In genomic region chr9:134156564-134157377, GRCh38 we compare ENCODE assay signal across 23 cellular contexts. TPM values are rescaled to one million over a fixed set of nuclear protein-coding genes. Genes with fewer than 3 reads are reported as not detected.
"Had no signal": no experiment of that assay in that cellular context is flagged by ENCODE, and none has a peak within 500 bp of the region (broad histone marks: within the 10 kb centered on the region; RNA-seq: fewer than 3 reads in every experiment).

No MANE protein-coding gene starts in this region.

- FAIRE-seq: RCC 7860 had no signal

- H3K27ac ChIP-seq: KMS-11 had no signal

- H3K36me3 Mint-ChIP-seq: activated naive CD8-positive, alpha-beta T cell had no signal

- H3K4me2 ChIP-seq: KMS-11 had no signal

- H3K27me3 ChIP-seq: MG63 had no signal

- H3K4me3 ChIP-seq: MG63 had no signal

- H3K9me3 ChIP-seq: MG63 had no signal

- H3K27me3 Mint-ChIP-seq: activated B cell treated with CpG ODN at 0.5 μM for 24 hours; activated CD4-positive, alpha-beta T cell treated with anti-CD3 and anti-CD28 coated beads, Interleukin-2, amount 10 ng/mL, durations not matched to agents 24 days and 14 days; activated CD8-positive, alpha-beta memory T cell treated with anti-CD3 and anti-CD28 coated beads, Interleukin-2, amount 10 ng/mL, durations not matched to agents 7 days and 5 days; activated naive CD8-positive, alpha-beta T cell; activated T-helper 17 cell treated with anti-CD3 and anti-CD28 coated beads, Interleukin-2, amount 50 U/mL, for 72 hours; IgD-negative memory B cell; T-helper 17 cell had no signal

- DNase-seq: activated B cell treated with CpG ODN at 0.5 μM for 24 hours; activated CD4-positive, alpha-beta T cell treated with anti-CD3 and anti-CD28 coated beads for 1 hour; activated CD4-positive, alpha-beta T cell treated with anti-CD3 and anti-CD28 coated beads, Interleukin-2, amount 10 ng/mL, durations not matched to agents 24 days and 14 days; activated CD4-positive, alpha-beta T cell treated with anti-CD3 and anti-CD28 coated beads, Interleukin-2, amount 50 U/mL, for 48 hours; activated CD8-positive, alpha-beta memory T cell treated with anti-CD3 and anti-CD28 coated beads, Interleukin-2, amount 10 ng/mL, durations not matched to agents 7 days and 5 days; activated gamma-delta T cell; activated naive CD4-positive, alpha-beta T cell treated with anti-CD3 and anti-CD28 coated beads for 36 hours; activated T-cell treated with anti-CD3 and anti-CD28 coated beads, Interleukin-2, amount 50 U/mL, for 4 hours; MG63; NCI-H1105 treated with DMSO at 0.1 percent for 48 hours; NCI-H1436 treated with DMSO at 0.1 percent for 48 hours; NCI-H187; NCI-H2081; NCI-H510A treated with DMSO at 0.1 percent for 48 hours; NCI-H69; SHP77 treated with DMSO at 0.1 percent for 48 hours; T-helper 17 cell; T-helper 9 cell had no signal

- H3K9me3 Mint-ChIP-seq: activated B cell treated with CpG ODN at 0.5 μM for 24 hours; activated CD4-positive, alpha-beta T cell treated with anti-CD3 and anti-CD28 coated beads, Interleukin-2, amount 10 ng/mL, durations not matched to agents 24 days and 14 days; activated naive CD4-positive, alpha-beta T cell treated with anti-CD3 and anti-CD28 coated beads for 36 hours; activated T-cell treated with anti-CD3 and anti-CD28 coated beads, Interleukin-2, amount 50 U/mL, for 4 hours; activated T-helper 17 cell treated with anti-CD3 and anti-CD28 coated beads, Interleukin-2, amount 50 U/mL, for 72 hours; IgD-negative memory B cell had no signal

- H3K27ac Mint-ChIP-seq: activated B cell treated with CpG ODN at 0.5 μM for 24 hours; activated CD4-positive, alpha-beta T cell treated with anti-CD3 and anti-CD28 coated beads, Interleukin-2, amount 10 ng/mL, durations not matched to agents 24 days and 14 days; activated CD8-positive, alpha-beta memory T cell treated with anti-CD3 and anti-CD28 coated beads, Interleukin-2, amount 10 ng/mL, durations not matched to agents 7 days and 5 days; activated naive CD4-positive, alpha-beta T cell treated with anti-CD3 and anti-CD28 coated beads for 36 hours; activated naive CD8-positive, alpha-beta T cell; activated T-helper 17 cell treated with anti-CD3 and anti-CD28 coated beads, Interleukin-2, amount 50 U/mL, for 72 hours; T-helper 17 cell had no signal

- H3K4me1 Mint-ChIP-seq: activated B cell treated with CpG ODN at 0.5 μM for 24 hours; activated CD4-positive, alpha-beta T cell treated with anti-CD3 and anti-CD28 coated beads, Interleukin-2, amount 10 ng/mL, durations not matched to agents 24 days and 14 days; activated CD8-positive, alpha-beta memory T cell treated with anti-CD3 and anti-CD28 coated beads, Interleukin-2, amount 10 ng/mL, durations not matched to agents 7 days and 5 days; activated T-helper 17 cell treated with anti-CD3 and anti-CD28 coated beads, Interleukin-2, amount 50 U/mL, for 72 hours had no signal

- H3K4me3 Mint-ChIP-seq: activated B cell treated with CpG ODN at 0.5 μM for 24 hours; activated CD4-positive, alpha-beta T cell treated with anti-CD3 and anti-CD28 coated beads, Interleukin-2, amount 10 ng/mL, durations not matched to agents 24 days and 14 days; activated CD8-positive, alpha-beta memory T cell treated with anti-CD3 and anti-CD28 coated beads, Interleukin-2, amount 10 ng/mL, durations not matched to agents 7 days and 5 days; activated naive CD4-positive, alpha-beta T cell treated with anti-CD3 and anti-CD28 coated beads for 36 hours; activated naive CD8-positive, alpha-beta T cell; activated T-cell treated with anti-CD3 and anti-CD28 coated beads, Interleukin-2, amount 50 U/mL, for 4 hours; activated T-helper 17 cell treated with anti-CD3 and anti-CD28 coated beads, Interleukin-2, amount 50 U/mL, for 72 hours; T-helper 17 cell had no signal

- H3K9ac ChIP-seq: KMS-11 had no signal

- ATAC-seq: activated CD8-positive, alpha-beta memory T cell treated with anti-CD3 and anti-CD28 coated beads, Interleukin-2, amount 10 ng/mL, durations not matched to agents 7 days and 5 days; activated T-cell treated with anti-CD3 and anti-CD28 coated beads, Interleukin-2, amount 50 U/mL, for 4 hours; activated T-helper 17 cell treated with anti-CD3 and anti-CD28 coated beads, Interleukin-2, amount 50 U/mL, for 72 hours; T-helper 17 cell had no signal

RNA-seq across cellular contexts. Expression of gene RNU6ATAC, which starts 7.6 kb away (rescaled TPM):
- polyA plus RNA-seq: IgD-negative memory B cell had no signal
